In the genomic region with DNA sequence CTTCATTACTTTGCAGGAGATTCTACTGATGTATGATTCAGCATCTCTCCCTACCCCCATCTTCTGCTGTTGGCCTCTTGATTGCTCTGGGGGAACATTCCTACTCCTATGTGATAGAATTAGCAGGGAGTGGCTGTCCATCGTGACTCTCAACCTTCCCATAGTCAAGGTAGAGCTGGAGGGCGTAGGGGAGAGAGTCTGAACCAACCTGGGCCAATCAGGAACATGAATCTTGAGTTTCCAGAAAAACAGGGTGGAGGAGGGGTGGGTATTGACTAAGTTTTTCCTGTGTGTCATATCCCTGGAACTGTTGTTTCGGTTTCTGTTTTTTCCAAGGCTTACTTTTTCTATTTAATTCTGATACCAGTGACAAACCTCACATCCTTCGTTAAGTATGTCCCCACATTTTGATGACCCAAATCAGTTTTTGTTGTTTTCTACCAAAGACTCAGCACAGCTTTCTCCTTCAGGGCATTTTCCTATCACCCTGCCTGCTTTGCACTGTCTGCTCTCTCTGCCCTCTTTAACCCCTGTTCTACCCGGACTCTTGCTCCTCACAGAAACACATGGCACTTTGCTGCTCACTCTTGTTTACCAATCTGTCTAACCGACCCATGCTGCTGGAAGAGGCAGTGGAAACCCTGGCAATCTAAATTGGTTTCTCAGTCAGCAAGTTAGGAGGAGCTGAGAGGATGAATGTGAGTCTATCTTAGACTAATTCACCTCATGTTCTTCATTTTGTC, we compare ENCODE assay signal across 1 cellular context.
TF ChIP-seq lines count a peak whose summit lies in the region.

No MANE protein-coding gene starts in this region.

TF ChIP-seq in SK-N-SH treated with all-trans-retinoic acid at 6 μM for 48 hours, 23 proteins besides CTCF, POLR2A, EP300 and RAD21 (continued from another document):
- TF ChIP-seq TCF4 (CRISPR knock-in tag; IDR thresholded peaks at IDR 0.05; ENCODE audit: borderline replicate concordance) (no peak), ESRRG (CRISPR knock-in tag; IDR thresholded peaks at IDR 0.05) (no peak)
